8 cellular contexts compared by ENCODE assay signal in genomic region chr5:95669540-95669939, GRCh38. TPM values are rescaled to one million over a fixed set of nuclear protein-coding genes. Genes with fewer than 3 reads are reported as not detected.
A peak's percentile ranks its signal among the peaks of the same experiment; 100 is the strongest.
DNase-seq lines count a peak whose midpoint lies in the region; ATAC-seq and TF ChIP-seq lines count a peak whose summit lies in the region.

No MANE protein-coding gene starts in this region.

- TF ChIP-seq CTCF in lower lobe of right lung (IDR thresholded peaks at IDR 0.05) (no peak), progenitor cell of endocrine pancreas (IDR thresholded peaks at IDR 0.05; ENCODE audit: unreplicated experiment) (no peak)

- H3K27ac Mint-ChIP-seq in progenitor cell of endocrine pancreas = no peak overlapping the region
- H3K27ac Mint-ChIP-seq in activated T-cell treated with anti-CD3 and anti-CD28 coated beads, Interleukin-2, amount 50 U/mL, for 72 hours = no peak overlapping the region

- H3K4me3 Mint-ChIP-seq in progenitor cell of endocrine pancreas (ENCODE audit: low read depth) = no peak overlapping the region
- no peak overlapping the region for H3K4me3 Mint-ChIP-seq in activated T-cell treated with anti-CD3 and anti-CD28 coated beads, Interleukin-2, amount 50 U/mL, for 72 hours

- peaks cover 7% of the 10 kb centered on the region for H3K4me1 Mint-ChIP-seq in progenitor cell of endocrine pancreas (ENCODE audit: low read depth)
- peaks cover 5% of the 10 kb centered on the region for H3K4me1 Mint-ChIP-seq in activated T-cell treated with anti-CD3 and anti-CD28 coated beads, Interleukin-2, amount 50 U/mL, for 72 hours (ENCODE audit: low read depth)

- peaks cover under 1% of the 10 kb centered on the region for H3K4me1 ChIP-seq in lower lobe of right lung

- ATAC-seq in lower lobe of right lung (peak; percentile 70 to 79), HG02798 (IDR thresholded peaks at IDR 0.05; ENCODE audit: poor library complexity, unreplicated experiment) (no peak), GM21447 (IDR thresholded peaks at IDR 0.05; ENCODE audit: unreplicated experiment) (no peak)
- ATAC-seq in activated T-cell treated with anti-CD3 and anti-CD28 coated beads, Interleukin-2, amount 50 U/mL, for 72 hours (replicated peaks in 1 of 2) = no peak

- no peaks in the 10 kb centered on the region for H3K27me3 ChIP-seq in lower lobe of right lung (ENCODE audit: low read depth)

- DNase-seq in NCI-H2196 (lab: John Stamatoyannopoulos, UW; ENCODE audit: unreplicated experiment) = peak; percentile 32
- DNase-seq in dermis microvascular lymphatic vessel endothelial cell (ENCODE audit: low read depth in 2 of 2) = peak; percentile 27 to 94
- DNase-seq in lower lobe of right lung = no peak
- DNase-seq in superior temporal gyrus (ENCODE audit: extremely low spot score) = peak; percentile 75
- DNase-seq in progenitor cell of endocrine pancreas (ENCODE audit: low spot score, unreplicated experiment) = no peak
- DNase-seq in activated T-cell treated with anti-CD3 and anti-CD28 coated beads, Interleukin-2, amount 50 U/mL, for 72 hours = no peak

- H3K4me3 ChIP-seq in lower lobe of right lung = no peak overlapping the region

- H3K36me3 ChIP-seq in lower lobe of right lung = no peaks in the 10 kb centered on the region

- H3K27me3 Mint-ChIP-seq in progenitor cell of endocrine pancreas = no peaks in the 10 kb centered on the region
- no peaks in the 10 kb centered on the region for H3K27me3 Mint-ChIP-seq in activated T-cell treated with anti-CD3 and anti-CD28 coated beads, Interleukin-2, amount 50 U/mL, for 72 hours (ENCODE audit: low read depth)

- no peaks in the 10 kb centered on the region for H3K9me3 Mint-ChIP-seq in progenitor cell of endocrine pancreas (ENCODE audit: low read depth)
- H3K9me3 Mint-ChIP-seq in activated T-cell treated with anti-CD3 and anti-CD28 coated beads, Interleukin-2, amount 50 U/mL, for 72 hours = no peaks in the 10 kb centered on the region

- H3K36me3 Mint-ChIP-seq in progenitor cell of endocrine pancreas (ENCODE audit: insufficient read depth) = no peaks in the 10 kb centered on the region
- no peaks in the 10 kb centered on the region for H3K36me3 Mint-ChIP-seq in activated T-cell treated with anti-CD3 and anti-CD28 coated beads, Interleukin-2, amount 50 U/mL, for 72 hours (ENCODE audit: insufficient read depth in 2 of 2)

- intact Hi-C loops in lower lobe of right lung (cut with DNase I) = no loop called here

- H3K9me3 ChIP-seq in lower lobe of right lung = no peaks in the 10 kb centered on the region

- no peak overlapping the region for H3K27ac ChIP-seq in lower lobe of right lung

RNA-seq across cellular contexts. Expression of gene SPATA9, which starts 13.3 kb away (rescaled TPM):
- total RNA-seq in dermis microvascular lymphatic vessel endothelial cell = 0.13 TPM in 1 of 2 replicates, not detected in the other
- total RNA-seq in lower lobe of right lung = not detected
- total RNA-seq in progenitor cell of endocrine pancreas = 0.82 TPM in 1 of 2 replicates, not detected in the other
- total RNA-seq in activated T-cell treated with anti-CD3 and anti-CD28 coated beads, Interleukin-2, amount 50 U/mL, for 72 hours = under 1 TPM in 1 of 2 donors, not detected in 1; 0.36 TPM

RNA-seq across cellular contexts. Expression of gene RFESD, which starts 23.0 kb away (rescaled TPM):
- 1.2 and 1.4 TPM in 2 replicates for total RNA-seq in dermis microvascular lymphatic vessel endothelial cell
- total RNA-seq in lower lobe of right lung = 1.7 TPM
- total RNA-seq in progenitor cell of endocrine pancreas = 2.9 and 4.2 TPM in 2 replicates
- total RNA-seq in activated T-cell treated with anti-CD3 and anti-CD28 coated beads, Interleukin-2, amount 50 U/mL, for 72 hours = 1 to 10 TPM; 4.0 to 4.8 TPM

RNA-seq across cellular contexts. Expression of gene GPR150, which starts 49.7 kb away (rescaled TPM):
- 0.13 TPM in 2 replicates for total RNA-seq in dermis microvascular lymphatic vessel endothelial cell
- total RNA-seq in lower lobe of right lung = 0.18 TPM
- not detected in 2 replicates for total RNA-seq in progenitor cell of endocrine pancreas
- 1 to 10 TPM; 1.1 to 1.7 TPM for total RNA-seq in activated T-cell treated with anti-CD3 and anti-CD28 coated beads, Interleukin-2, amount 50 U/mL, for 72 hours

Comparison
In these comparisons a context has a peak if more than half of its experiments do, and no peak if none do; other contexts are left out.
1. DNase-seq: peak in NCI-H2196 (single experiment), dermis microvascular lymphatic vessel endothelial cell (2 of 2) and superior temporal gyrus (single experiment); none in lower lobe of right lung (single experiment), progenitor cell of endocrine pancreas (single experiment) and activated T-cell treated with anti-CD3 and anti-CD28 coated beads, Interleukin-2, amount 50 U/mL, for 72 hours (0 of 2).
2. ATAC-seq: peak in lower lobe of right lung (2 of 2); none in HG02798 (single experiment), GM21447 (single experiment) and activated T-cell treated with anti-CD3 and anti-CD28 coated beads, Interleukin-2, amount 50 U/mL, for 72 hours (0 of 2).